In genomic region chr2:37809525-37809924, GRCh38 we compare ENCODE assay signal across 8 cellular contexts.
A peak's percentile ranks its signal among the peaks of the same experiment; 100 is the strongest.
DNase-seq lines count a peak whose midpoint lies in the region; ATAC-seq and TF ChIP-seq lines count a peak whose summit lies in the region.

No MANE protein-coding gene starts in this region.

- H3K4me3 ChIP-seq in Panc1 (ENCODE audit: low read depth in 2 of 2, low read length in 2 of 2) (no peak overlapping the region), fibroblast of pulmonary artery (replicated peaks; ENCODE audit: low read depth, low read length) (no peak overlapping the region), SJCRH30 (no peak overlapping the region)

- H3K27ac ChIP-seq in Panc1 (ENCODE audit: low read length): no peak overlapping the region
- no peak overlapping the region for H3K27ac ChIP-seq in SJCRH30

- in situ Hi-C loops in GM13977 (cut with MboI; ENCODE audit: low pct_unique_long_range_greater_than_20kb, low sequenced_read_pairs, unreplicated experiment): no loop called here
- in situ Hi-C loops in Panc1 (cut with HindIII; ENCODE audit: low pct_unique_long_range_greater_than_20kb, low sequenced_read_pairs): no loop called here

- H3K4me1 ChIP-seq in Panc1 (ENCODE audit: control insufficient read depth, insufficient read depth, low read length): no peaks in the 10 kb centered on the region
- peaks cover 17% of the 10 kb centered on the region for H3K4me1 ChIP-seq in SJCRH30

- intact Hi-C loops in Panc1 (cut with micrococcal nuclease; ENCODE audit: unreplicated experiment): no loop called here

- H3K9me3 ChIP-seq in Panc1 (ENCODE audit: control insufficient read depth, insufficient read depth, low read depth, low read length) (no peaks in the 10 kb centered on the region), SJCRH30 (replicated peaks) (peaks cover 25% of the 10 kb centered on the region)

- BruUV-seq in Panc1 (replicated peaks; lab: Mats Ljungman, UMichigan): no TSS peak

- CTCF ChIA-PET in Panc1 (lab: Charles Lee): no interaction called here

- H3K36me3 ChIP-seq in Panc1 (ENCODE audit: control insufficient read depth, insufficient read depth, low read length): no peaks in the 10 kb centered on the region
- no peaks in the 10 kb centered on the region for H3K36me3 ChIP-seq in SJCRH30

- TF ChIP-seq CTCF in GM13977 (IDR thresholded peaks at IDR 0.05; ENCODE audit: extremely low read depth, insufficient read depth, missing control alignments): peak; percentile 17
- peak; percentile 18; the same call in 1 of the 2 replicates for TF ChIP-seq CTCF in Panc1 (IDR thresholded peaks at IDR 0.05)
- peak; percentile 72 for TF ChIP-seq CTCF in fibroblast of pulmonary artery (IDR thresholded peaks at IDR 0.05; ENCODE audit: low read length, missing control alignments)

- H3K27me3 ChIP-seq in Panc1 (ENCODE audit: control insufficient read depth, insufficient read depth, low read length): no peaks in the 10 kb centered on the region
- no peaks in the 10 kb centered on the region for H3K27me3 ChIP-seq in SJCRH30

- POLR2A ChIA-PET in Panc1 (lab: Charles Lee): no interaction called here

- ATAC-seq in Panc1 (no peak), HG03045 (IDR thresholded peaks at IDR 0.05; ENCODE audit: unreplicated experiment) (no peak), GM18873 (IDR thresholded peaks at IDR 0.05; ENCODE audit: low FRiP score, unreplicated experiment) (no peak)

- DNase-seq in GM13977 (ENCODE audit: low spot score) (no peak), Panc1 (ENCODE audit: low read depth, low spot score) (no peak), fibroblast of pulmonary artery (ENCODE audit: low read depth) (peak; percentile 77), renal cortical epithelial cell (ENCODE audit: low read depth) (peak; percentile 42), SJCRH30 (no peak), NCI-H187 treated with DMSO at 0.1 percent for 48 hours (lab: John Stamatoyannopoulos, UW) (no peak)

Comparison
In these comparisons a context has a peak if more than half of its experiments do, and no peak if none do; other contexts are left out.
1. DNase-seq: peak in fibroblast of pulmonary artery (single experiment) and renal cortical epithelial cell (single experiment); none in GM13977 (single experiment), Panc1 (single experiment), SJCRH30 (0 of 2) and NCI-H187 treated with DMSO at 0.1 percent for 48 hours (single experiment).
2. CTCF ChIP-seq: peak in every context shown above with its lines; median percentile 72 in fibroblast of pulmonary artery; 18 in Panc1; 17 in GM13977.